ENCODE assay signal across 19 cellular contexts in genomic region chr10:127310389-127310788, GRCh38.
DNase-seq lines count a peak whose midpoint lies in the region; TF ChIP-seq lines count a peak whose summit lies in the region.
"Had no signal": no experiment of that assay in that cellular context is flagged by ENCODE, and none has a peak within 500 bp of the region (broad histone marks: within the 10 kb centered on the region; RNA-seq: fewer than 3 reads in every experiment).

No MANE protein-coding gene starts in this region.

- H3K27me3 ChIP-seq in BJ (ENCODE audit: control insufficient read depth, insufficient read depth, low read length) (no peaks in the 10 kb centered on the region), neutrophil (no peaks in the 10 kb centered on the region)
- H3K27me3 ChIP-seq: BLaER1 treated with 17β-estradiol and CSF1 and Interleukin-3, amounts not matched to agents 10 nM and 100 nM had no signal

- H3K9me3 ChIP-seq in HEK293 (ENCODE audit: control insufficient read depth, insufficient read depth, low read depth, low read length) (no peaks in the 10 kb centered on the region), neutrophil (no peaks in the 10 kb centered on the region)
- H3K9me3 ChIP-seq: BLaER1 treated with 17β-estradiol and CSF1 and Interleukin-3, amounts not matched to agents 10 nM and 100 nM had no signal

- no peak for TF ChIP-seq CTCF in BJ (IDR thresholded peaks at IDR 0.05; ENCODE audit: insufficient read depth, low read depth, low read length)
- no peak for TF ChIP-seq CTCF in HEK293 (tag by site-specific recombination; IDR thresholded peaks at IDR 0.05)
- no peak for TF ChIP-seq CTCF in fibroblast of villous mesenchyme (IDR thresholded peaks at IDR 0.05; ENCODE audit: insufficient read depth, low read depth, low read length)
- no peak for TF ChIP-seq CTCF in neutrophil (IDR thresholded peaks at IDR 0.05)

- DNase-seq in BJ (ENCODE audit: low read depth) = peak; percentile 2
- DNase-seq in fibroblast of villous mesenchyme (ENCODE audit: low read depth) = peak; percentile 63
- DNase-seq in NCI-H2107 treated with DMSO at 0.1 percent for 48 hours (lab: John Stamatoyannopoulos, UW; ENCODE audit: unreplicated experiment) = no peak
- DNase-seq in activated naive CD4-positive, alpha-beta T cell treated with Interleukin-2 at 50 U/mL for 16 hours = no peak
- no peak for DNase-seq in NCI-H1048 (lab: John Stamatoyannopoulos, UW)
- DNase-seq: 8988T; CD4-positive, CD25-positive, alpha-beta regulatory T cell; CD8-positive, alpha-beta memory T cell; COR-L47; DMS 273 treated with DMSO at 0.1 percent for 48 hours; DMS53; DND-41; EL; HCEC 1CT; HFFc6 had no signal

- CTCF ChIA-PET in BJ (lab: Yijun Ruan, JAX) (no interaction called here), HEK293 (lab: Yijun Ruan, JAX) (no interaction called here)

- H3K4me1 ChIP-seq in HEK293 (ENCODE audit: control insufficient read depth, insufficient read depth, low read length) = peaks cover 3% of the 10 kb centered on the region; the same call in 1 of the 2 replicates
- H3K4me1 ChIP-seq in neutrophil (ENCODE audit: control insufficient read depth in 1 of 2, insufficient read depth in 1 of 2, low read depth in 1 of 2, low read length in 1 of 2) = peaks cover 22% of the 10 kb centered on the region in 2 experiments
- H3K4me1 ChIP-seq: BLaER1 treated with 17β-estradiol and CSF1 and Interleukin-3, amounts not matched to agents 10 nM and 100 nM had no signal

- H3K36me3 ChIP-seq in BJ (ENCODE audit: control insufficient read depth, insufficient read depth, low read length) = no peaks in the 10 kb centered on the region; the same call in 1 of the 2 replicates
- no peaks in the 10 kb centered on the region for H3K36me3 ChIP-seq in HEK293 (ENCODE audit: control insufficient read depth in 2 of 2, insufficient read depth in 1 of 2, low read length in 2 of 2)
- H3K36me3 ChIP-seq in neutrophil = no peaks in the 10 kb centered on the region
- H3K36me3 ChIP-seq: BLaER1 treated with 17β-estradiol and CSF1 and Interleukin-3, amounts not matched to agents 10 nM and 100 nM had no signal

- no peak overlapping the region for H3K4me3 ChIP-seq in BJ (ENCODE audit: low read depth, low read length)
- no peak overlapping the region for H3K4me3 ChIP-seq in HEK293 (ENCODE audit: low read depth, low read length)
- H3K4me3 ChIP-seq in fibroblast of villous mesenchyme (ENCODE audit: low read depth, low read length) = no peak overlapping the region
- no peak overlapping the region for H3K4me3 ChIP-seq in neutrophil (ENCODE audit: low read depth in 1 of 2, low read length in 1 of 2)
- H3K4me3 ChIP-seq: BLaER1 treated with 17β-estradiol and CSF1 and Interleukin-3, amounts not matched to agents 10 nM and 100 nM; GM12878 had no signal

- POLR2A ChIA-PET in BJ (lab: Charles Lee) = no interaction called here
- POLR2A ChIA-PET in HEK293 (lab: Yijun Ruan, JAX) = no interaction called here

- H3K27ac ChIP-seq in HEK293 (ENCODE audit: extremely low read depth, low read depth, low read length) (no peak overlapping the region), neutrophil (peak overlapping the region; percentile 25)
- H3K27ac ChIP-seq: BLaER1 treated with 17β-estradiol and CSF1 and Interleukin-3, amounts not matched to agents 10 nM and 100 nM had no signal

TF ChIP-seq in HEK293, 187 proteins besides CTCF, POLR2A, EP300 and RAD21:
- TF ChIP-seq, protein P1, sequence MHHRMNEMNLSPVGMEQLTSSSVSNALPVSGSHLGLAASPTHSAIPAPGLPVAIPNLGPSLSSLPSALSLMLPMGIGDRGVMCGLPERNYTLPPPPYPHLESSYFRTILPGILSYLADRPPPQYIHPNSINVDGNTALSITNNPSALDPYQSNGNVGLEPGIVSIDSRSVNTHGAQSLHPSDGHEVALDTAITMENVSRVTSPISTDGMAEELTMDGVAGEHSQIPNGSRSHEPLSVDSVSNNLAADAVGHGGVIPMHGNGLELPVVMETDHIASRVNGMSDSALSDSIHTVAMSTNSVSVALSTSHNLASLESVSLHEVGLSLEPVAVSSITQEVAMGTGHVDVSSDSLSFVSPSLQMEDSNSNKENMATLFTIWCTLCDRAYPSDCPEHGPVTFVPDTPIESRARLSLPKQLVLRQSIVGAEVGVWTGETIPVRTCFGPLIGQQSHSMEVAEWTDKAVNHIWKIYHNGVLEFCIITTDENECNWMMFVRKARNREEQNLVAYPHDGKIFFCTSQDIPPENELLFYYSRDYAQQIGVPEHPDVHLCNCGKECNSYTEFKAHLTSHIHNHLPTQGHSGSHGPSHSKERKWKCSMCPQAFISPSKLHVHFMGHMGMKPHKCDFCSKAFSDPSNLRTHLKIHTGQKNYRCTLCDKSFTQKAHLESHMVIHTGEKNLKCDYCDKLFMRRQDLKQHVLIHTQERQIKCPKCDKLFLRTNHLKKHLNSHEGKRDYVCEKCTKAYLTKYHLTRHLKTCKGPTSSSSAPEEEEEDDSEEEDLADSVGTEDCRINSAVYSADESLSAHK (tag by site-specific recombination; IDR thresholded peaks at IDR 0.05) = peak; percentile 36; the same call in 1 of the 2 replicates
- TF ChIP-seq ZNF140 (tag by site-specific recombination; IDR thresholded peaks at IDR 0.05) (no peak), ZNF777 (tag by site-specific recombination; IDR thresholded peaks at IDR 0.05; ENCODE audit: borderline replicate concordance) (no peak), ZNF610 (tag by site-specific recombination; IDR thresholded peaks at IDR 0.05; ENCODE audit: borderline replicate concordance) (no peak)
- TF ChIP-seq, protein P2, sequence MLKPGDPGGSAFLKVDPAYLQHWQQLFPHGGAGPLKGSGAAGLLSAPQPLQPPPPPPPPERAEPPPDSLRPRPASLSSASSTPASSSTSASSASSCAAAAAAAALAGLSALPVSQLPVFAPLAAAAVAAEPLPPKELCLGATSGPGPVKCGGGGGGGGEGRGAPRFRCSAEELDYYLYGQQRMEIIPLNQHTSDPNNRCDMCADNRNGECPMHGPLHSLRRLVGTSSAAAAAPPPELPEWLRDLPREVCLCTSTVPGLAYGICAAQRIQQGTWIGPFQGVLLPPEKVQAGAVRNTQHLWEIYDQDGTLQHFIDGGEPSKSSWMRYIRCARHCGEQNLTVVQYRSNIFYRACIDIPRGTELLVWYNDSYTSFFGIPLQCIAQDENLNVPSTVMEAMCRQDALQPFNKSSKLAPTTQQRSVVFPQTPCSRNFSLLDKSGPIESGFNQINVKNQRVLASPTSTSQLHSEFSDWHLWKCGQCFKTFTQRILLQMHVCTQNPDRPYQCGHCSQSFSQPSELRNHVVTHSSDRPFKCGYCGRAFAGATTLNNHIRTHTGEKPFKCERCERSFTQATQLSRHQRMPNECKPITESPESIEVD (tag by site-specific recombination; IDR thresholded peaks at IDR 0.05) = peak; percentile 74

Comparison
In these comparisons a context has a peak if more than half of its experiments do, and no peak if none do; other contexts are left out.
1. DNase-seq: peak in BJ (single experiment) and fibroblast of villous mesenchyme (single experiment); none in NCI-H2107 treated with DMSO at 0.1 percent for 48 hours (single experiment), activated naive CD4-positive, alpha-beta T cell treated with Interleukin-2 at 50 U/mL for 16 hours (single experiment) and NCI-H1048 (single experiment).